11 cellular contexts compared by ENCODE assay signal in the genomic region with DNA sequence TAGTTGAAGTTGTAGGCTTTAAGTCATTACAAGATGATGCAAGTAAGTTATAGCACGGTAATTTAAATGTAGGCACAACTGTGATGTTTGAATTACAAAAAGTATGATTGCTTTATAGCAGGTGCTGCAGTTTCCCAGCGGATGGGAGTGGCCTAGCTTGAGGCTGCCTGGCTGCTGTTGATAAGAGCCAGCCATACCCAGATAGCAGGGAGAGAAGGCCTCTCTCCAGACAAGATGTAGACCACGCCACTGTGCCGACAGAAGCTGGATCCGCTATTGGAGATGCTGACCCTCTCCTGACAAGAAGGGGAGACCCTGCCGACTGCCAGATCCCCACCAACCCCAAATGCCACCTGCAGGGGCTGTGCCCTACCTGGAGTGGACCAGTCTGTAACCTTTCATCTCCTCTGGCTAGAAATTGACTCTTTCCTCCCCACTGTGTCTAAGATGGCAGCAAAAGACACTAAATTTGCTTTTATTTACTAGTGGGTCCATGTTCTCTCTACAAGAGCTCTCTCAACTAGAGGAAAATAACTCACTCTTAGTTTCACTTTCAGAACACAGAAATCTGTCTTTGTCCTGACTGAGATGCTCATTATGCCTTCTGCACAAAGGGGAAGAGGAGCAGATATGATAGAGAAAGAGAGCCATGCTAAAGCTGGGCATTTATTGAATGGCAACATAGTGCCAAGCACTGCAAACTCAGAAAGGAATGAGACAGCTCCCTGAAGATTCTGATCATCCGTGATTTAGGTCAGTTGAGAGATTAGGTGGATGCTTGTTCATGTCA.
DNase-seq lines count a peak whose midpoint lies in the region; ATAC-seq, FAIRE-seq and TF ChIP-seq lines count a peak whose summit lies in the region.
"Had no signal": no experiment of that assay in that cellular context is flagged by ENCODE, and none has a peak within 500 bp of the region (broad histone marks: within the 10 kb centered on the region; RNA-seq: fewer than 3 reads in every experiment).

No MANE protein-coding gene starts in this region.

- ATAC-seq in activated naive CD4-positive, alpha-beta T cell treated with anti-CD3 and anti-CD28 coated beads, Interleukin-2, amount 50 U/mL, for 72 hours = peak; percentile 39 to 41
- ATAC-seq in pancreas (peak; percentile 91 to 99 (median 96)), GM18868 (IDR thresholded peaks at IDR 0.05; ENCODE audit: unreplicated experiment) (no peak), GM21381 (IDR thresholded peaks at IDR 0.05; ENCODE audit: unreplicated experiment) (no peak)
- ATAC-seq: upper lobe of right lung had no signal

- peak overlapping the region; percentile 71 for H3K4me3 Mint-ChIP-seq in activated CD4-positive, alpha-beta T cell treated with anti-CD3 and anti-CD28 coated beads, Interleukin-2, amount 10 ng/mL, durations not matched to agents 24 days and 14 days

- no peaks in the 10 kb centered on the region for H3K36me3 Mint-ChIP-seq in activated CD4-positive, alpha-beta T cell treated with anti-CD3 and anti-CD28 coated beads, Interleukin-2, amount 10 ng/mL, durations not matched to agents 24 days and 14 days (ENCODE audit: low read depth)
- no peaks in the 10 kb centered on the region for H3K36me3 Mint-ChIP-seq in activated naive CD4-positive, alpha-beta T cell treated with anti-CD3 and anti-CD28 coated beads, Interleukin-2, amount 50 U/mL, for 72 hours

- H3K4me1 Mint-ChIP-seq in activated CD4-positive, alpha-beta T cell treated with anti-CD3 and anti-CD28 coated beads, Interleukin-2, amount 10 ng/mL, durations not matched to agents 24 days and 14 days = peaks cover 18% of the 10 kb centered on the region

- H3K27ac Mint-ChIP-seq in activated CD4-positive, alpha-beta T cell treated with anti-CD3 and anti-CD28 coated beads, Interleukin-2, amount 10 ng/mL, durations not matched to agents 24 days and 14 days = peak overlapping the region; percentile 70
- H3K27ac Mint-ChIP-seq in activated naive CD4-positive, alpha-beta T cell treated with anti-CD3 and anti-CD28 coated beads, Interleukin-2, amount 50 U/mL, for 72 hours = peak overlapping the region; percentile 34 to 69

- intact Hi-C loops in activated CD4-positive, alpha-beta T cell treated with anti-CD3 and anti-CD28 coated beads, Interleukin-2, amount 10 ng/mL, durations not matched to agents 24 days and 14 days (cut with micrococcal nuclease) = no loop called here
- intact Hi-C loops in pancreas (cut with DNase I) = no loop called here

- H3K36me3 ChIP-seq in pancreas = no peaks in the 10 kb centered on the region
- H3K36me3 ChIP-seq: upper lobe of right lung had no signal

- DNase-seq in activated CD4-positive, alpha-beta T cell treated with anti-CD3 and anti-CD28 coated beads, Interleukin-2, amount 10 ng/mL, durations not matched to agents 24 days and 14 days = peak; percentile 69
- DNase-seq in activated CD4-positive, alpha-beta T cell treated with anti-CD3 and anti-CD28 coated beads, Interleukin-2, amount 50 U/mL, for 4 hours = no peak
- peak; percentile 69 for DNase-seq in NCI-H146 (lab: John Stamatoyannopoulos, UW)
- DNase-seq in activated naive CD4-positive, alpha-beta T cell treated with anti-CD3 and anti-CD28 coated beads, Interleukin-2, amount 50 U/mL, for 72 hours (ENCODE audit: low spot score in 2 of 2) = no peak
- DNase-seq in pancreas = peak; percentile 42 to 60 (median 55)
- no peak for DNase-seq in foreskin fibroblast
- DNase-seq: NCI-H2081, upper lobe of right lung had no signal

- no peaks in the 10 kb centered on the region for H3K9me3 ChIP-seq in pancreas
- H3K9me3 ChIP-seq: upper lobe of right lung had no signal

- no peaks in the 10 kb centered on the region for H3K27me3 Mint-ChIP-seq in activated CD4-positive, alpha-beta T cell treated with anti-CD3 and anti-CD28 coated beads, Interleukin-2, amount 10 ng/mL, durations not matched to agents 24 days and 14 days

- H3K9me3 Mint-ChIP-seq in activated CD4-positive, alpha-beta T cell treated with anti-CD3 and anti-CD28 coated beads, Interleukin-2, amount 10 ng/mL, durations not matched to agents 24 days and 14 days = peaks cover 3% of the 10 kb centered on the region
- peaks cover 4 to 11% of the 10 kb centered on the region in 2 donors for H3K9me3 Mint-ChIP-seq in activated naive CD4-positive, alpha-beta T cell treated with anti-CD3 and anti-CD28 coated beads, Interleukin-2, amount 50 U/mL, for 72 hours

- H3K27ac ChIP-seq in pancreas = no peak overlapping the region
- H3K27ac ChIP-seq: upper lobe of right lung had no signal

- no peaks in the 10 kb centered on the region for H3K27me3 ChIP-seq in pancreas
- H3K27me3 ChIP-seq: upper lobe of right lung had no signal

- WGBS in pancreas, 2 donors = 34 to 36% methylated on average over 7 of the region's 7 CpGs

- no peak for FAIRE-seq in pancreas (lab: Jason Lieb, UNC)
- FAIRE-seq: islet of Langerhans had no signal

- no peaks in the 10 kb centered on the region for H3K4me1 ChIP-seq in pancreas
- H3K4me1 ChIP-seq: upper lobe of right lung had no signal

- H3K4me3 ChIP-seq in pancreas (no peak overlapping the region), foreskin fibroblast (ENCODE audit: low read depth in 1 of 2, low read length in 2 of 2) (no peak overlapping the region)
- H3K4me3 ChIP-seq: upper lobe of right lung had no signal

- TF ChIP-seq CTCF in pancreas (IDR thresholded peaks at IDR 0.05) (no peak), foreskin fibroblast (IDR thresholded peaks at IDR 0.05; ENCODE audit: low read depth, low read length) (no peak)

Comparison
In these comparisons a context has a peak if more than half of its experiments do, and no peak if none do; other contexts are left out.
1. DNase-seq: peak in activated CD4-positive, alpha-beta T cell treated with anti-CD3 and anti-CD28 coated beads, Interleukin-2, amount 10 ng/mL, durations not matched to agents 24 days and 14 days (single experiment), NCI-H146 (single experiment) and pancreas (6 of 6); none in activated CD4-positive, alpha-beta T cell treated with anti-CD3 and anti-CD28 coated beads, Interleukin-2, amount 50 U/mL, for 4 hours (0 of 2), activated naive CD4-positive, alpha-beta T cell treated with anti-CD3 and anti-CD28 coated beads, Interleukin-2, amount 50 U/mL, for 72 hours (0 of 2) and foreskin fibroblast (0 of 2).
2. ATAC-seq: peak in activated naive CD4-positive, alpha-beta T cell treated with anti-CD3 and anti-CD28 coated beads, Interleukin-2, amount 50 U/mL, for 72 hours (2 of 2) and pancreas (4 of 4); none in GM18868 (single experiment) and GM21381 (single experiment).